ENCODE assay signal across 8 cellular contexts in genomic region chr1:98661544-98662353, GRCh38. TPM values are rescaled to one million over a fixed set of nuclear protein-coding genes. Genes with fewer than 3 reads are reported as not detected.
DNase-seq lines count a peak whose midpoint lies in the region; ATAC-seq and TF ChIP-seq lines count a peak whose summit lies in the region.

A gene with protein sequence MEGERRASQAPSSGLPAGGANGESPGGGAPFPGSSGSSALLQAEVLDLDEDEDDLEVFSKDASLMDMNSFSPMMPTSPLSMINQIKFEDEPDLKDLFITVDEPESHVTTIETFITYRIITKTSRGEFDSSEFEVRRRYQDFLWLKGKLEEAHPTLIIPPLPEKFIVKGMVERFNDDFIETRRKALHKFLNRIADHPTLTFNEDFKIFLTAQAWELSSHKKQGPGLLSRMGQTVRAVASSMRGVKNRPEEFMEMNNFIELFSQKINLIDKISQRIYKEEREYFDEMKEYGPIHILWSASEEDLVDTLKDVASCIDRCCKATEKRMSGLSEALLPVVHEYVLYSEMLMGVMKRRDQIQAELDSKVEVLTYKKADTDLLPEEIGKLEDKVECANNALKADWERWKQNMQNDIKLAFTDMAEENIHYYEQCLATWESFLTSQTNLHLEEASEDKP (plus strand): TSS chr1:98661721. CDS start chr1:98661732, 11 bp downstream.

- no peak for TF ChIP-seq RAD21 in HCT116 (IDR thresholded peaks at IDR 0.05; ENCODE audit: low read depth)

- BruUV-seq in HCT116 (replicated peaks; lab: Mats Ljungman, UMichigan), result no TSS peak

- H3K4me3 ChIP-seq in HCT116 (replicated peaks in 1 of 2; ENCODE audit: low read depth in 1 of 2, low read length in 2 of 2) (peak within 1 kb of the TSS; percentile 70 to 71), uterus (peak within 1 kb of the TSS; percentile 40 to 79)

- intact Hi-C loops in HCT116 (cut with micrococcal nuclease), result no loop called here
- intact Hi-C loops in activated T-helper 2 cell treated with anti-CD3 and anti-CD28 coated beads, Interferon-gamma antibody, Interleukin-2, Interleukin-4, amounts not matched to agents 10 μg/mL and 5 μg/mL and 100 μg/mL, durations not matched to agents 14 hours and 24 hours and 36 hours (cut with micrococcal nuclease), result no loop called here
- intact Hi-C loops in uterus (cut with DNase I; ENCODE audit: low total_unique reads), result no loop called here

- peak; percentile 97 for ATAC-seq in HCT116
- ATAC-seq in foreskin keratinocyte, result peak; percentile 96
- peak in 1 of 2 donors; percentile 87 for ATAC-seq in naive B cell (ENCODE audit: low read depth in 2 of 2)

- H3K4me1 ChIP-seq in HCT116 (ENCODE audit: control insufficient read depth in 1 of 2, insufficient read depth in 2 of 2, low read length in 2 of 2), result peaks cover 7 to 10% of the 10 kb centered on the region in 2 experiments; a peak in 3 of 4 replicates
- H3K4me1 ChIP-seq in foreskin keratinocyte, result peaks cover 8% of the 10 kb centered on the region
- H3K4me1 ChIP-seq in uterus, result peaks cover 0 to 4% of the 10 kb centered on the region in 2 donors

- TF ChIP-seq CTCF in HCT116 (IDR thresholded peaks at IDR 0.05 in 2 of 3, conservative IDR thresholded peaks at IDR 0.05 in 1 of 3; ENCODE audit: borderline replicate concordance in 1 of 3, insufficient read depth in 1 of 3, low read depth in 2 of 3, low read length in 2 of 3) (peak in 2 of 3 experiments; percentile 15 to 21; a peak in 2 of 6 replicates), foreskin keratinocyte (conservative IDR thresholded peaks at IDR 0.05) (peak; percentile 39), uterus (IDR thresholded peaks at IDR 0.05) (peak in 2 of 4 experiments; percentile 24 to 47)

- H3K9me3 Mint-ChIP-seq in activated CD4-positive, alpha-beta T cell treated with anti-CD3 and anti-CD28 coated beads, Interleukin-2, amount 10 ng/mL, durations not matched to agents 7 days and 5 days, result no peaks in the 10 kb centered on the region
- no peaks in the 10 kb centered on the region for H3K9me3 Mint-ChIP-seq in activated T-helper 2 cell treated with anti-CD3 and anti-CD28 coated beads, Interferon-gamma antibody, Interleukin-2, Interleukin-4, amounts not matched to agents 10 μg/mL and 5 μg/mL and 100 μg/mL, durations not matched to agents 14 hours and 24 hours and 36 hours
- H3K9me3 Mint-ChIP-seq in naive B cell, result peaks cover 0 to 11% (median 0%) of the 10 kb centered on the region in 7 donors

- H3K79me2 ChIP-seq in HCT116 (ENCODE audit: insufficient read depth, low read length), result no peaks in the 10 kb centered on the region

- peak within 1 kb of the TSS; percentile 70 for H3K4me3 Mint-ChIP-seq in activated CD4-positive, alpha-beta T cell treated with anti-CD3 and anti-CD28 coated beads, Interleukin-2, amount 10 ng/mL, durations not matched to agents 7 days and 5 days
- H3K4me3 Mint-ChIP-seq in activated T-helper 2 cell treated with anti-CD3 and anti-CD28 coated beads, Interferon-gamma antibody, Interleukin-2, Interleukin-4, amounts not matched to agents 10 μg/mL and 5 μg/mL and 100 μg/mL, durations not matched to agents 14 hours and 24 hours and 36 hours (ENCODE audit: low read depth), result peak within 1 kb of the TSS; percentile 68
- peak within 1 kb of the TSS; percentile 62 to 96 (median 84) for H3K4me3 Mint-ChIP-seq in naive B cell

- H3K27me3 ChIP-seq in HCT116 (ENCODE audit: insufficient read depth, low read length) (no peaks in the 10 kb centered on the region), foreskin keratinocyte (no peaks in the 10 kb centered on the region), uterus (no peaks in the 10 kb centered on the region)

- RAD21 ChIA-PET in HCT116 (lab: Charles Lee; ENCODE audit: low non-redundant PET in 1 of 2, low total read pairs in 2 of 2, uncharacterized antibody in 2 of 2, unreplicated experiment in 2 of 2), result no interaction called here

- POLR2A ChIA-PET in activated CD4-positive, alpha-beta T cell treated with anti-CD3 and anti-CD28 coated beads, Interleukin-2, amount 10 ng/mL, durations not matched to agents 7 days and 5 days (lab: Charles Lee), result no interaction called here
- POLR2A ChIA-PET in HCT116 (lab: Charles Lee), result no interaction called here

- no peaks in the 10 kb centered on the region for H4K20me1 ChIP-seq in HCT116 (ENCODE audit: insufficient read depth)

- peak within 1 kb of the TSS; percentile 80 for H2AFZ ChIP-seq in HCT116 (ENCODE audit: low read depth, low read length, poor library complexity, severe bottlenecking)

- TF ChIP-seq POLR2A in HCT116 (IDR thresholded peaks at IDR 0.05; ENCODE audit: borderline replicate concordance, extremely low read depth, insufficient read depth, insufficient read length), result no peak
- TF ChIP-seq POLR2A in uterus (IDR thresholded peaks at IDR 0.05), result peak; percentile 16 to 56

- H3K9me2 ChIP-seq in HCT116 (ENCODE audit: insufficient read depth), result no peaks in the 10 kb centered on the region

- CTCF ChIA-PET in activated CD4-positive, alpha-beta T cell treated with anti-CD3 and anti-CD28 coated beads, Interleukin-2, amount 10 ng/mL, durations not matched to agents 7 days and 5 days (lab: Charles Lee), result interaction anchor here (0.6 kb wide), 1 partner anchor 149 kb away, joined by 3 read pairs; no protein-coding TSS in a partner anchor
- CTCF ChIA-PET in HCT116 (lab: Charles Lee), result interaction anchor here (1.2 kb wide), 1 partner anchor 9 kb away, joined by 3 read pairs; no protein-coding TSS in a partner anchor

- H3K36me3 ChIP-seq in HCT116 (ENCODE audit: control insufficient read depth in 1 of 2, insufficient read depth in 2 of 2, low read length in 2 of 2) (no peaks in the 10 kb centered on the region), uterus (no peaks in the 10 kb centered on the region)

- peaks cover 10% of the 10 kb centered on the region for H3K4me1 Mint-ChIP-seq in activated CD4-positive, alpha-beta T cell treated with anti-CD3 and anti-CD28 coated beads, Interleukin-2, amount 10 ng/mL, durations not matched to agents 7 days and 5 days
- H3K4me1 Mint-ChIP-seq in activated T-helper 2 cell treated with anti-CD3 and anti-CD28 coated beads, Interferon-gamma antibody, Interleukin-2, Interleukin-4, amounts not matched to agents 10 μg/mL and 5 μg/mL and 100 μg/mL, durations not matched to agents 14 hours and 24 hours and 36 hours (ENCODE audit: low read depth), result peaks cover 8% of the 10 kb centered on the region
- H3K4me1 Mint-ChIP-seq in naive B cell, result peaks cover 5 to 18% (median 14%) of the 10 kb centered on the region in 3 donors

- H3K27me3 Mint-ChIP-seq in activated CD4-positive, alpha-beta T cell treated with anti-CD3 and anti-CD28 coated beads, Interleukin-2, amount 10 ng/mL, durations not matched to agents 7 days and 5 days, result peaks cover 45% of the 10 kb centered on the region
- peaks cover 48% of the 10 kb centered on the region for H3K27me3 Mint-ChIP-seq in activated T-helper 2 cell treated with anti-CD3 and anti-CD28 coated beads, Interferon-gamma antibody, Interleukin-2, Interleukin-4, amounts not matched to agents 10 μg/mL and 5 μg/mL and 100 μg/mL, durations not matched to agents 14 hours and 24 hours and 36 hours (ENCODE audit: low read depth)
- peaks cover 16 to 52% (median 42%) of the 10 kb centered on the region in 3 donors for H3K27me3 Mint-ChIP-seq in naive B cell

- H3K9me3 ChIP-seq in HCT116 (ENCODE audit: control insufficient read depth in 1 of 2, insufficient read depth in 1 of 2, low read depth in 1 of 2, low read length in 2 of 2) (no peaks in the 10 kb centered on the region), uterus (no peaks in the 10 kb centered on the region)

- no peak for DNase-seq in activated CD4-positive, alpha-beta T cell treated with anti-CD3 and anti-CD28 coated beads, Interleukin-2, amount 10 ng/mL, durations not matched to agents 7 days and 5 days
- no peak for DNase-seq in activated CD4-positive, alpha-beta T cell treated with anti-CD3 and anti-CD28 coated beads for 1 hour
- DNase-seq in HCT116 (ENCODE audit: low read depth, low spot score), result peak; percentile 32
- peak; percentile 21 for DNase-seq in NCI-H1417 treated with DMSO at 0.1 percent for 48 hours (lab: John Stamatoyannopoulos, UW)
- DNase-seq in activated T-helper 2 cell treated with anti-CD3 and anti-CD28 coated beads, Interferon-gamma antibody, Interleukin-2, Interleukin-4, amounts not matched to agents 10 μg/mL and 5 μg/mL and 100 μg/mL, durations not matched to agents 14 hours and 24 hours and 36 hours (ENCODE audit: low spot score), result no peak
- peak; percentile 37 to 60 for DNase-seq in foreskin keratinocyte
- no peak for DNase-seq in naive B cell
- DNase-seq in uterus, result peak; percentile 76 to 83

- H3K27ac Mint-ChIP-seq in activated CD4-positive, alpha-beta T cell treated with anti-CD3 and anti-CD28 coated beads, Interleukin-2, amount 10 ng/mL, durations not matched to agents 7 days and 5 days, result no peak within 1 kb of the TSS
- H3K27ac Mint-ChIP-seq in activated T-helper 2 cell treated with anti-CD3 and anti-CD28 coated beads, Interferon-gamma antibody, Interleukin-2, Interleukin-4, amounts not matched to agents 10 μg/mL and 5 μg/mL and 100 μg/mL, durations not matched to agents 14 hours and 24 hours and 36 hours, result no peak within 1 kb of the TSS
- H3K27ac Mint-ChIP-seq in naive B cell, result peak within 1 kb of the TSS in 3 of 6 donors; percentile 27 to 86 (median 68)

- H3K27ac ChIP-seq in HCT116 (ENCODE audit: low read depth, low read length), result peak within 1 kb of the TSS; percentile 73
- peak within 1 kb of the TSS; percentile 33 for H3K27ac ChIP-seq in foreskin keratinocyte
- peak within 1 kb of the TSS; percentile 87 to 89 for H3K27ac ChIP-seq in uterus

- no peaks in the 10 kb centered on the region for H3K36me3 Mint-ChIP-seq in activated CD4-positive, alpha-beta T cell treated with anti-CD3 and anti-CD28 coated beads, Interleukin-2, amount 10 ng/mL, durations not matched to agents 7 days and 5 days (ENCODE audit: low read depth)
- no peaks in the 10 kb centered on the region for H3K36me3 Mint-ChIP-seq in activated T-helper 2 cell treated with anti-CD3 and anti-CD28 coated beads, Interferon-gamma antibody, Interleukin-2, Interleukin-4, amounts not matched to agents 10 μg/mL and 5 μg/mL and 100 μg/mL, durations not matched to agents 14 hours and 24 hours and 36 hours (ENCODE audit: low read depth)
- no peaks in the 10 kb centered on the region for H3K36me3 Mint-ChIP-seq in naive B cell

- H3K4me2 ChIP-seq in HCT116 (ENCODE audit: low read length), result peak within 1 kb of the TSS; percentile 80

- H3K9ac ChIP-seq in HCT116 (ENCODE audit: low read length), result peak within 1 kb of the TSS; percentile 71

TF ChIP-seq in HCT116, 20 proteins besides CTCF, POLR2A, EP300 and RAD21 (continues in another document):
- TF ChIP-seq YY1 (IDR thresholded peaks at IDR 0.05; ENCODE audit: extremely low read depth, insufficient replicate concordance, low read depth, low read length), result peak; percentile 18

RNA-seq across cellular contexts. Expression of the gene that starts here (rescaled TPM):
- not detected for total RNA-seq in activated CD4-positive, alpha-beta T cell treated with anti-CD3 and anti-CD28 coated beads, Interleukin-2, amount 10 ng/mL, durations not matched to agents 7 days and 5 days
- total RNA-seq in HCT116 (2021; ENCODE audit: unreplicated experiment) (18.8 TPM), foreskin keratinocyte (40.1 and 40.9 TPM in 2 replicates), uterus (10 to 100 TPM in 3 of 4 donors, 1 to 10 TPM in 1; 6.7 to 78.7 (median 25.8) TPM)
- 7.7 and 9.8 TPM in 2 replicates for polyA plus RNA-seq in HCT116 (2012)
- not detected in 2 replicates for total RNA-seq in activated T-helper 2 cell treated with anti-CD3 and anti-CD28 coated beads, Interferon-gamma antibody, Interleukin-2, Interleukin-4, amounts not matched to agents 10 μg/mL and 5 μg/mL and 100 μg/mL, durations not matched to agents 14 hours and 24 hours and 36 hours
- polyA plus RNA-seq in foreskin keratinocyte (32.2 and 38.3 TPM in 2 replicates), naive B cell (ENCODE audit: low read depth in 6 of 6) (1 to 10 TPM in 1 of 6 donors, not detected in 5; 3.4 TPM)

Comparison
In these comparisons a context has a peak if more than half of its experiments do, and no peak if none do; other contexts are left out.
1. DNase-seq: peak in HCT116 (single experiment), NCI-H1417 treated with DMSO at 0.1 percent for 48 hours (single experiment), foreskin keratinocyte (2 of 2) and uterus (2 of 2); none in activated CD4-positive, alpha-beta T cell treated with anti-CD3 and anti-CD28 coated beads, Interleukin-2, amount 10 ng/mL, durations not matched to agents 7 days and 5 days (single experiment), activated CD4-positive, alpha-beta T cell treated with anti-CD3 and anti-CD28 coated beads for 1 hour (single experiment), activated T-helper 2 cell treated with anti-CD3 and anti-CD28 coated beads, Interferon-gamma antibody, Interleukin-2, Interleukin-4, amounts not matched to agents 10 μg/mL and 5 μg/mL and 100 μg/mL, durations not matched to agents 14 hours and 24 hours and 36 hours (single experiment) and naive B cell (single experiment).
2. H3K27ac ChIP-seq: peak in every context shown above with its lines; median percentile 88 in uterus; 73 in HCT116; 33 in foreskin keratinocyte.
3. Peak in every context shown above with its lines, with median percentiles within 50 percentile points of each other: H3K4me3 Mint-ChIP-seq.